Comparison of ENCODE assay signal across 8 cellular contexts in genomic region chr1:26723013-26723991, GRCh38. TPM values are rescaled to one million over a fixed set of nuclear protein-coding genes. Genes with fewer than 3 reads are reported as not detected.
DNase-seq lines count a peak whose midpoint lies in the region; ATAC-seq and TF ChIP-seq lines count a peak whose summit lies in the region.

No MANE protein-coding gene starts in this region.

- H3K27ac Mint-ChIP-seq in activated CD8-positive, alpha-beta T cell treated with anti-CD3 and anti-CD28 coated beads for 36 hours: peak overlapping the region; percentile 84
- peak overlapping the region; percentile 98 for H3K27ac Mint-ChIP-seq in endothelial cell (ENCODE audit: unreplicated experiment)

- no peaks in the 10 kb centered on the region for H3K9me3 Mint-ChIP-seq in activated CD8-positive, alpha-beta T cell treated with anti-CD3 and anti-CD28 coated beads for 36 hours
- H3K9me3 Mint-ChIP-seq in endothelial cell (ENCODE audit: unreplicated experiment): no peaks in the 10 kb centered on the region

- no peak for TF ChIP-seq CTCF in activated CD8-positive, alpha-beta T cell treated with anti-CD3 and anti-CD28 coated beads for 36 hours (IDR thresholded peaks at IDR 0.05)
- no peak for TF ChIP-seq CTCF in endothelial cell (IDR thresholded peaks at IDR 0.05; ENCODE audit: unreplicated experiment)

- ATAC-seq in activated CD8-positive, alpha-beta T cell treated with anti-CD3 and anti-CD28 coated beads for 36 hours: peak; percentile 36
- ATAC-seq in GM19455 (IDR thresholded peaks at IDR 0.05; ENCODE audit: unreplicated experiment): no peak

- peaks cover 26% of the 10 kb centered on the region for H3K36me3 Mint-ChIP-seq in activated CD8-positive, alpha-beta T cell treated with anti-CD3 and anti-CD28 coated beads for 36 hours (ENCODE audit: low read depth)
- peaks cover 8% of the 10 kb centered on the region for H3K36me3 Mint-ChIP-seq in endothelial cell (ENCODE audit: low read depth, unreplicated experiment)

- intact Hi-C loops in activated CD8-positive, alpha-beta T cell treated with anti-CD3 and anti-CD28 coated beads for 36 hours (cut with micrococcal nuclease): no loop called here

- CTCF ChIA-PET in activated CD8-positive, alpha-beta T cell treated with anti-CD3 and anti-CD28 coated beads for 36 hours (lab: Charles Lee): interaction anchor here (1.4 to 2.9 kb wide), 6 partner anchors 10 to 120 kb away, joined by 7 to 18 read pairs (median 11); no protein-coding TSS in a partner anchor

- peaks cover 93% of the 10 kb centered on the region for H3K4me1 Mint-ChIP-seq in activated CD8-positive, alpha-beta T cell treated with anti-CD3 and anti-CD28 coated beads for 36 hours (ENCODE audit: low read depth)
- peaks cover 70% of the 10 kb centered on the region for H3K4me1 Mint-ChIP-seq in endothelial cell (ENCODE audit: unreplicated experiment)

- peak overlapping the region; percentile 7 for H3K4me3 Mint-ChIP-seq in activated CD8-positive, alpha-beta T cell treated with anti-CD3 and anti-CD28 coated beads for 36 hours
- peak overlapping the region; percentile 67 for H3K4me3 Mint-ChIP-seq in endothelial cell (ENCODE audit: unreplicated experiment)

- POLR2A ChIA-PET in activated CD8-positive, alpha-beta T cell treated with anti-CD3 and anti-CD28 coated beads for 36 hours (lab: Charles Lee): interaction anchor here (1.1 to 12.7 kb wide), 9 partner anchors 9 to 105 kb away, joined by 3 to 123 read pairs (median 8); partner anchors contain the start of genes ARID1A and PIGV

- H3K27me3 Mint-ChIP-seq in activated CD8-positive, alpha-beta T cell treated with anti-CD3 and anti-CD28 coated beads for 36 hours: no peaks in the 10 kb centered on the region
- peaks cover 7% of the 10 kb centered on the region for H3K27me3 Mint-ChIP-seq in endothelial cell (ENCODE audit: unreplicated experiment)

- DNase-seq in DMS53 (lab: John Stamatoyannopoulos, UW) (peak; percentile 18), DMS53 treated with DMSO at 0.1 percent for 48 hours (lab: John Stamatoyannopoulos, UW; ENCODE audit: unreplicated experiment) (no peak), NCI-H345 (lab: John Stamatoyannopoulos, UW) (peak; percentile 86), endothelial cell (ENCODE audit: low spot score) (peak; percentile 83), medulla oblongata (ENCODE audit: extremely low spot score) (peak; percentile 60)
- DNase-seq in activated CD8-positive, alpha-beta T cell treated with anti-CD3 and anti-CD28 coated beads for 36 hours: peak; percentile 40
- DNase-seq in stimulated activated CD8-positive, alpha-beta memory T cell treated with anti-CD3 and anti-CD28 coated beads, Interleukin-4, amount 100 ng/mL, for 48 hours: peak; percentile 53

RNA-seq across cellular contexts. Expression of gene ARID1A, which starts 27.5 kb away (rescaled TPM):
- total RNA-seq in activated CD8-positive, alpha-beta T cell treated with anti-CD3 and anti-CD28 coated beads for 36 hours: 10 to 100 TPM; 82.4 to 84.9 TPM
- total RNA-seq in endothelial cell (ENCODE audit: unreplicated experiment): 115 TPM
